ENCODE assay signal across 8 cellular contexts in genomic region chr17:4898927-4899326, GRCh38. TPM values are rescaled to one million over a fixed set of nuclear protein-coding genes. Genes with fewer than 3 reads are reported as not detected.
DNase-seq lines count a peak whose midpoint lies in the region; ATAC-seq and TF ChIP-seq lines count a peak whose summit lies in the region.
"Had no signal": no experiment of that assay in that cellular context is flagged by ENCODE, and none has a peak within 500 bp of the region (broad histone marks: within the 10 kb centered on the region; RNA-seq: fewer than 3 reads in every experiment).

No MANE protein-coding gene starts in this region.

- H3K27ac ChIP-seq in stomach smooth muscle (ENCODE audit: low read length) (no peak overlapping the region), caudate nucleus (ENCODE audit: low read depth, low read length) (no peak overlapping the region)
- H3K27ac ChIP-seq: A549, SJCRH30 had no signal

- H3K4me1 Mint-ChIP-seq in activated CD4-positive, alpha-beta T cell treated with anti-CD3 and anti-CD28 coated beads for 36 hours: peaks cover 26% of the 10 kb centered on the region

- peaks cover 13% of the 10 kb centered on the region for H3K36me3 Mint-ChIP-seq in activated CD4-positive, alpha-beta T cell treated with anti-CD3 and anti-CD28 coated beads for 36 hours (ENCODE audit: low read depth)

- no peaks in the 10 kb centered on the region for H3K9me3 Mint-ChIP-seq in activated CD4-positive, alpha-beta T cell treated with anti-CD3 and anti-CD28 coated beads for 36 hours (ENCODE audit: low read depth)

- H3K27me3 Mint-ChIP-seq in activated CD4-positive, alpha-beta T cell treated with anti-CD3 and anti-CD28 coated beads for 36 hours: no peaks in the 10 kb centered on the region

- peaks cover 26 to 37% of the 10 kb centered on the region in 2 donors for H3K27me3 ChIP-seq in stomach smooth muscle (ENCODE audit: control insufficient read depth in 1 of 2, insufficient read depth in 2 of 2, low read length in 2 of 2)
- H3K27me3 ChIP-seq: SJCRH30 had no signal

- CTCF ChIA-PET in activated CD4-positive, alpha-beta T cell treated with anti-CD3 and anti-CD28 coated beads for 36 hours (lab: Charles Lee): interaction anchor here (0.5 to 2.1 kb wide), 10 partner anchors 10 to 1129 kb away, joined by 3 to 10 read pairs (median 4); partner anchors contain the start of genes ARRB2, RNF167 and SLC25A11

- peak; percentile 0 for ATAC-seq in activated CD4-positive, alpha-beta T cell treated with anti-CD3 and anti-CD28 coated beads for 36 hours
- no peak for ATAC-seq in GM18511 (IDR thresholded peaks at IDR 0.05; ENCODE audit: unreplicated experiment)
- ATAC-seq: A549 had no signal

- H3K9me3 ChIP-seq in stomach smooth muscle (ENCODE audit: control insufficient read depth in 2 of 2, low read length in 2 of 2): no peaks in the 10 kb centered on the region
- H3K9me3 ChIP-seq: A549, SJCRH30 had no signal

- peaks cover 24 to 30% of the 10 kb centered on the region in 2 donors for H3K36me3 ChIP-seq in stomach smooth muscle (ENCODE audit: control insufficient read depth in 2 of 2, insufficient read depth in 2 of 2, low read length in 2 of 2)
- H3K36me3 ChIP-seq: SJCRH30 had no signal

- POLR2A ChIA-PET in activated CD4-positive, alpha-beta T cell treated with anti-CD3 and anti-CD28 coated beads for 36 hours (lab: Charles Lee): interaction anchor here (0.8 to 2.3 kb wide), 3 partner anchors 41 to 250 kb away, joined by 3 to 8 read pairs (median 4); partner anchors contain the start of genes RNF167 and SLC25A11

- intact Hi-C loops in activated CD4-positive, alpha-beta T cell treated with anti-CD3 and anti-CD28 coated beads for 36 hours (cut with DNase I, micrococcal nuclease): loop anchor here in 1 of 2 experiments (1.0 to 2.0 kb wide), 11 partner anchors 50 to 533 kb away; partner anchors contain the start of genes ARRB2, INCA1, KIF1C and MED11

- peaks cover 28% of the 10 kb centered on the region for H3K4me1 ChIP-seq in stomach smooth muscle (ENCODE audit: control insufficient read depth, insufficient read depth, low read length)

- H3K9ac ChIP-seq in stomach smooth muscle (ENCODE audit: low read length in 2 of 2): no peak overlapping the region

- no peak overlapping the region for H3K27ac Mint-ChIP-seq in activated CD4-positive, alpha-beta T cell treated with anti-CD3 and anti-CD28 coated beads for 36 hours

- no peak for TF ChIP-seq CTCF in fibroblast of mammary gland (conservative IDR thresholded peaks at IDR 0.05; ENCODE audit: control insufficient read depth, insufficient read depth, low read depth, low read length)

- peak overlapping the region; percentile 90 for H3K4me3 Mint-ChIP-seq in activated CD4-positive, alpha-beta T cell treated with anti-CD3 and anti-CD28 coated beads for 36 hours

- H3K4me3 ChIP-seq in fibroblast of mammary gland (ENCODE audit: control insufficient read depth, low read depth, low read length) (peak overlapping the region; percentile 51), stomach smooth muscle (ENCODE audit: low read length in 2 of 2) (peak overlapping the region; percentile 66 to 70)
- H3K4me3 ChIP-seq: A549, SJCRH30 had no signal

- no peak for DNase-seq in activated CD4-positive, alpha-beta T cell treated with anti-CD3 and anti-CD28 coated beads for 36 hours
- DNase-seq in activated CD4-positive, alpha-beta T cell treated with anti-CD3 and anti-CD28 coated beads, Interleukin-2, amount 50 U/mL, for 4 hours: no peak
- no peak for DNase-seq in fibroblast of mammary gland (ENCODE audit: low read depth)
- no peak for DNase-seq in caudate nucleus (lab: John Stamatoyannopoulos, UW)
- DNase-seq: SJCRH30 had no signal

RNA-seq across cellular contexts. Expression of gene C17orf107, which starts 0.4 kb away (rescaled TPM):
- total RNA-seq in activated CD4-positive, alpha-beta T cell treated with anti-CD3 and anti-CD28 coated beads for 36 hours: 1 to 10 TPM; 2.6 to 2.8 TPM

RNA-seq across cellular contexts. Expression of gene CHRNE, which starts 4.0 kb away (rescaled TPM):
- total RNA-seq in activated CD4-positive, alpha-beta T cell treated with anti-CD3 and anti-CD28 coated beads for 36 hours: under 1 TPM; 0.59 to 0.84 TPM

RNA-seq across cellular contexts. Expression of gene GP1BA, which starts 33.1 kb away (rescaled TPM):
- total RNA-seq in activated CD4-positive, alpha-beta T cell treated with anti-CD3 and anti-CD28 coated beads for 36 hours: not detected
- total RNA-seq: SJCRH30 had no signal

RNA-seq across cellular contexts. Expression of gene SLC25A11, which starts 40.9 kb away (rescaled TPM):
- total RNA-seq in activated CD4-positive, alpha-beta T cell treated with anti-CD3 and anti-CD28 coated beads for 36 hours: 10 to 100 TPM; 74.2 to 77.9 TPM

RNA-seq across cellular contexts. Expression of gene RNF167, which starts 41.1 kb away (rescaled TPM):
- total RNA-seq in activated CD4-positive, alpha-beta T cell treated with anti-CD3 and anti-CD28 coated beads for 36 hours: 100 to 1,000 TPM; 147 to 189 TPM
